Comparison of ENCODE assay signal across 1 cellular context in the genomic region with DNA sequence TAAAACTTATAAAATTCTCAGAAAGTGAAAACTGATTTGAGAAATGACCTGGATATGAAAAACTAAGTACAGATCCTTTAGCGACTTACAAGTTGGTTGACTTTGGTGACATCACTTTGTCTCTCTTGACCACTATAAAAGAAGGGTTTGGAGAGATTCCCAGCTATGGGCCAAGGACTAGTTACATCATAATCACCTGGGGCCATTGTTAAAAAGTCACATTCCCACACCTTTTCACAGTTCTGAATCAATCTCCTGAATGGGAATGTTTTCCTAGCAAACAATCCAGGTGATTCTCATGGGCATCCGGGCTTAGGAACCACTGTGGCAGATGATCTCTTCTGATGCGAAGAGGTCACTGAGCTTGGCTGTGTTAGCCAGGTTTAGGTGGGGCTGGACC.
TF ChIP-seq lines count a peak whose summit lies in the region.

No MANE protein-coding gene starts in this region.

TF ChIP-seq in WTC11, 78 proteins besides CTCF, POLR2A, EP300 and RAD21 (continued from another document):
- TF ChIP-seq, protein P1, sequence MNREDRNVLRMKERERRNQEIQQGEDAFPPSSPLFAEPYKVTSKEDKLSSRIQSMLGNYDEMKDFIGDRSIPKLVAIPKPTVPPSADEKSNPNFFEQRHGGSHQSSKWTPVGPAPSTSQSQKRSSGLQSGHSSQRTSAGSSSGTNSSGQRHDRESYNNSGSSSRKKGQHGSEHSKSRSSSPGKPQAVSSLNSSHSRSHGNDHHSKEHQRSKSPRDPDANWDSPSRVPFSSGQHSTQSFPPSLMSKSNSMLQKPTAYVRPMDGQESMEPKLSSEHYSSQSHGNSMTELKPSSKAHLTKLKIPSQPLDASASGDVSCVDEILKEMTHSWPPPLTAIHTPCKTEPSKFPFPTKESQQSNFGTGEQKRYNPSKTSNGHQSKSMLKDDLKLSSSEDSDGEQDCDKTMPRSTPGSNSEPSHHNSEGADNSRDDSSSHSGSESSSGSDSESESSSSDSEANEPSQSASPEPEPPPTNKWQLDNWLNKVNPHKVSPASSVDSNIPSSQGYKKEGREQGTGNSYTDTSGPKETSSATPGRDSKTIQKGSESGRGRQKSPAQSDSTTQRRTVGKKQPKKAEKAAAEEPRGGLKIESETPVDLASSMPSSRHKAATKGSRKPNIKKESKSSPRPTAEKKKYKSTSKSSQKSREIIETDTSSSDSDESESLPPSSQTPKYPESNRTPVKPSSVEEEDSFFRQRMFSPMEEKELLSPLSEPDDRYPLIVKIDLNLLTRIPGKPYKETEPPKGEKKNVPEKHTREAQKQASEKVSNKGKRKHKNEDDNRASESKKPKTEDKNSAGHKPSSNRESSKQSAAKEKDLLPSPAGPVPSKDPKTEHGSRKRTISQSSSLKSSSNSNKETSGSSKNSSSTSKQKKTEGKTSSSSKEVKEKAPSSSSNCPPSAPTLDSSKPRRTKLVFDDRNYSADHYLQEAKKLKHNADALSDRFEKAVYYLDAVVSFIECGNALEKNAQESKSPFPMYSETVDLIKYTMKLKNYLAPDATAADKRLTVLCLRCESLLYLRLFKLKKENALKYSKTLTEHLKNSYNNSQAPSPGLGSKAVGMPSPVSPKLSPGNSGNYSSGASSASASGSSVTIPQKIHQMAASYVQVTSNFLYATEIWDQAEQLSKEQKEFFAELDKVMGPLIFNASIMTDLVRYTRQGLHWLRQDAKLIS (CRISPR knock-in tag; IDR thresholded peaks at IDR 0.05; ENCODE audit: borderline replicate concordance): no peak
- TF ChIP-seq, protein P2, sequence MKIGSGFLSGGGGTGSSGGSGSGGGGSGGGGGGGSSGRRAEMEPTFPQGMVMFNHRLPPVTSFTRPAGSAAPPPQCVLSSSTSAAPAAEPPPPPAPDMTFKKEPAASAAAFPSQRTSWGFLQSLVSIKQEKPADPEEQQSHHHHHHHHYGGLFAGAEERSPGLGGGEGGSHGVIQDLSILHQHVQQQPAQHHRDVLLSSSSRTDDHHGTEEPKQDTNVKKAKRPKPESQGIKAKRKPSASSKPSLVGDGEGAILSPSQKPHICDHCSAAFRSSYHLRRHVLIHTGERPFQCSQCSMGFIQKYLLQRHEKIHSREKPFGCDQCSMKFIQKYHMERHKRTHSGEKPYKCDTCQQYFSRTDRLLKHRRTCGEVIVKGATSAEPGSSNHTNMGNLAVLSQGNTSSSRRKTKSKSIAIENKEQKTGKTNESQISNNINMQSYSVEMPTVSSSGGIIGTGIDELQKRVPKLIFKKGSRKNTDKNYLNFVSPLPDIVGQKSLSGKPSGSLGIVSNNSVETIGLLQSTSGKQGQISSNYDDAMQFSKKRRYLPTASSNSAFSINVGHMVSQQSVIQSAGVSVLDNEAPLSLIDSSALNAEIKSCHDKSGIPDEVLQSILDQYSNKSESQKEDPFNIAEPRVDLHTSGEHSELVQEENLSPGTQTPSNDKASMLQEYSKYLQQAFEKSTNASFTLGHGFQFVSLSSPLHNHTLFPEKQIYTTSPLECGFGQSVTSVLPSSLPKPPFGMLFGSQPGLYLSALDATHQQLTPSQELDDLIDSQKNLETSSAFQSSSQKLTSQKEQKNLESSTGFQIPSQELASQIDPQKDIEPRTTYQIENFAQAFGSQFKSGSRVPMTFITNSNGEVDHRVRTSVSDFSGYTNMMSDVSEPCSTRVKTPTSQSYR (CRISPR knock-in tag; IDR thresholded peaks at IDR 0.05): no peak
- TF ChIP-seq ESRRA (CRISPR knock-in tag; IDR thresholded peaks at IDR 0.05; ENCODE audit: borderline replicate concordance) (no peak), NR1H2 (CRISPR knock-in tag; IDR thresholded peaks at IDR 0.05) (no peak), MXD4 (CRISPR knock-in tag; IDR thresholded peaks at IDR 0.05; ENCODE audit: borderline replicate concordance) (no peak), ELF4 (CRISPR knock-in tag; IDR thresholded peaks at IDR 0.05; ENCODE audit: low read depth) (no peak), ZNF423 (CRISPR knock-in tag; IDR thresholded peaks at IDR 0.05) (no peak), RELA (CRISPR knock-in tag; IDR thresholded peaks at IDR 0.05; ENCODE audit: borderline replicate concordance) (no peak)
- TF ChIP-seq, protein P3, sequence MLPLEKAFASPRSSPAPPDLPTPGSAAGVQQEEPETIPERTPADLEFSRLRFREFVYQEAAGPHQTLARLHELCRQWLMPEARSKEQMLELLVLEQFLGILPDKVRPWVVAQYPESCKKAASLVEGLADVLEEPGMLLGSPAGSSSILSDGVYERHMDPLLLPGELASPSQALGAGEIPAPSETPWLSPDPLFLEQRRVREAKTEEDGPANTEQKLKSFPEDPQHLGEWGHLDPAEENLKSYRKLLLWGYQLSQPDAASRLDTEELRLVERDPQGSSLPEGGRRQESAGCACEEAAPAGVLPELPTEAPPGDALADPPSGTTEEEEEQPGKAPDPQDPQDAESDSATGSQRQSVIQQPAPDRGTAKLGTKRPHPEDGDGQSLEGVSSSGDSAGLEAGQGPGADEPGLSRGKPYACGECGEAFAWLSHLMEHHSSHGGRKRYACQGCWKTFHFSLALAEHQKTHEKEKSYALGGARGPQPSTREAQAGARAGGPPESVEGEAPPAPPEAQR (CRISPR knock-in tag; IDR thresholded peaks at IDR 0.05): no peak
- TF ChIP-seq, protein P4, sequence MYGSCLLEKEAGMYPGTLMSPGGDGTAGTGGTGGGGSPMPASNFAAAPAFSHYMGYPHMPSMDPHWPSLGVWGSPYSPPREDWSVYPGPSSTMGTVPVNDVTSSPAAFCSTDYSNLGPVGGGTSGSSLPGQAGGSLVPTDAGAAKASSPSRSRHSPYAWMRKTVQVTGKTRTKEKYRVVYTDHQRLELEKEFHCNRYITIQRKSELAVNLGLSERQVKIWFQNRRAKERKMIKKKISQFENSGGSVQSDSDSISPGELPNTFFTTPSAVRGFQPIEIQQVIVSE (CRISPR knock-in tag; IDR thresholded peaks at IDR 0.05; ENCODE audit: borderline replicate concordance): no peak
- TF ChIP-seq, protein P5, sequence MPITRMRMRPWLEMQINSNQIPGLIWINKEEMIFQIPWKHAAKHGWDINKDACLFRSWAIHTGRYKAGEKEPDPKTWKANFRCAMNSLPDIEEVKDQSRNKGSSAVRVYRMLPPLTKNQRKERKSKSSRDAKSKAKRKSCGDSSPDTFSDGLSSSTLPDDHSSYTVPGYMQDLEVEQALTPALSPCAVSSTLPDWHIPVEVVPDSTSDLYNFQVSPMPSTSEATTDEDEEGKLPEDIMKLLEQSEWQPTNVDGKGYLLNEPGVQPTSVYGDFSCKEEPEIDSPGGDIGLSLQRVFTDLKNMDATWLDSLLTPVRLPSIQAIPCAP (CRISPR knock-in tag; IDR thresholded peaks at IDR 0.05): no peak
- TF ChIP-seq, protein P6, sequence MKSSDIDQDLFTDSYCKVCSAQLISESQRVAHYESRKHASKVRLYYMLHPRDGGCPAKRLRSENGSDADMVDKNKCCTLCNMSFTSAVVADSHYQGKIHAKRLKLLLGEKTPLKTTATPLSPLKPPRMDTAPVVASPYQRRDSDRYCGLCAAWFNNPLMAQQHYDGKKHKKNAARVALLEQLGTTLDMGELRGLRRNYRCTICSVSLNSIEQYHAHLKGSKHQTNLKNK (CRISPR knock-in tag; IDR thresholded peaks at IDR 0.05): no peak
